22 cellular contexts compared by ENCODE assay signal in genomic region chr10:101490026-101490425, GRCh38.
"Had no signal": no experiment of that assay in that cellular context is flagged by ENCODE, and none has a peak within 500 bp of the region (broad histone marks: within the 10 kb centered on the region; RNA-seq: fewer than 3 reads in every experiment).

No MANE protein-coding gene starts in this region.

- H3K9ac ChIP-seq: KMS-11 had no signal

- ATAC-seq: activated CD8-positive, alpha-beta memory T cell treated with anti-CD3 and anti-CD28 coated beads, Interleukin-2, amount 10 ng/mL, durations not matched to agents 7 days and 5 days; activated naive CD8-positive, alpha-beta T cell treated with anti-CD3 and anti-CD28 coated beads, Interleukin-2, amount 50 U/mL, for 24 hours; Panc1 had no signal

- H3K27me3 ChIP-seq: brain microvascular endothelial cell, SJCRH30 had no signal

- H3K36me3 ChIP-seq: brain microvascular endothelial cell, SJCRH30 had no signal

- H3K27ac ChIP-seq: brain microvascular endothelial cell, KMS-11, SJCRH30, SK-N-MC, VCaP had no signal

- H3K9me3 ChIP-seq: SJCRH30 had no signal

- H3K4me3 ChIP-seq: SJCRH30 had no signal

- DNase-seq: activated CD4-positive, alpha-beta memory T cell treated with anti-CD3 and anti-CD28 coated beads, Interleukin-2, amount 10 ng/mL, durations not matched to agents 7 days and 5 days; activated CD4-positive, alpha-beta T cell treated with anti-CD3 and anti-CD28 coated beads for 1 hour; activated CD4-positive, alpha-beta T cell treated with anti-CD3 and anti-CD28 coated beads for 48 hours; activated CD4-positive, CD25-positive, alpha-beta regulatory T cell; activated CD8-positive, alpha-beta memory T cell treated with anti-CD3 and anti-CD28 coated beads for 24 hours; activated CD8-positive, alpha-beta memory T cell treated with anti-CD3 and anti-CD28 coated beads, Interleukin-2, amount 10 ng/mL, durations not matched to agents 7 days and 5 days; activated CD8-positive, alpha-beta memory T cell treated with anti-CD3 and anti-CD28 coated beads, Interleukin-2, amount 50 U/mL, for 48 hours; activated effector memory CD4-positive, alpha-beta T cell treated with Interleukin-2 at 50 U/mL for 16 hours; activated naive CD4-positive, alpha-beta T cell treated with anti-CD3 and anti-CD28 coated beads, Interleukin-2, amount 10 ng/mL, durations not matched to agents 7 days and 5 days; activated naive CD8-positive, alpha-beta T cell treated with anti-CD3 and anti-CD28 coated beads, Interleukin-2, amount 50 U/mL, for 24 hours; activated T-cell treated with anti-CD3 and anti-CD28 coated beads, Interleukin-2, amount 50 U/mL, for 48 hours; amniotic stem cell; aorta; brain microvascular endothelial cell; central memory CD4-positive, alpha-beta T cell; NCI-H2227 treated with DMSO at 0.1 percent for 48 hours; NCI-H446 had no signal
